26 cellular contexts compared by ENCODE assay signal in genomic region chr3:134134698-134135415, GRCh38.
"Had no signal": no experiment of that assay in that cellular context is flagged by ENCODE, and none has a peak within 500 bp of the region (broad histone marks: within the 10 kb centered on the region; RNA-seq: fewer than 3 reads in every experiment).

No MANE protein-coding gene starts in this region.

- DNase-seq: activated B cell treated with CpG ODN at 0.5 μM for 24 hours; activated CD4-positive, alpha-beta memory T cell treated with anti-CD3 and anti-CD28 coated beads for 36 hours; activated CD4-positive, alpha-beta T cell treated with anti-CD3 and anti-CD28 coated beads for 4 hours; activated CD4-positive, alpha-beta T cell treated with anti-CD3 and anti-CD28 coated beads, Interleukin-2, amount 50 U/mL, for 1 hour; activated CD4-positive, CD25-positive, alpha-beta regulatory T cell treated with anti-CD3 and anti-CD28 coated beads, Interleukin-2, amount 50 U/mL, for 72 hours; activated CD8-positive, alpha-beta memory T cell treated with anti-CD3 and anti-CD28 coated beads, Interleukin-2, amount 50 U/mL, for 4 hours; activated gamma-delta T cell treated with Interleukin-2 at 50 U/mL for 16 hours; activated naive CD4-positive, alpha-beta T cell treated with anti-CD3 and anti-CD28 coated beads for 36 hours; activated naive CD8-positive, alpha-beta T cell treated with anti-CD3 and anti-CD28 coated beads, Interleukin-2, amount 50 U/mL, for 24 hours; activated T-cell treated with anti-CD3 and anti-CD28 coated beads for 4 hours; activated T-cell treated with anti-CD3 and anti-CD28 coated beads, Interleukin-2, amount 50 U/mL, for 4 hours; anterior cingulate cortex; KG1; NCI-H1092 treated with DMSO at 0.1 percent for 48 hours; NCI-H1436; NCI-H1694 treated with DMSO at 0.1 percent for 48 hours; NCI-H2029; NCI-H345; NCI-H524 treated with DMSO at 0.1 percent for 48 hours; SHP77; SJCRH30; T1000 had no signal

- H3K4me3 ChIP-seq: cardiac muscle cell, SJCRH30, SK-N-MC had no signal

- H3K36me3 ChIP-seq: cardiac muscle cell, SJCRH30 had no signal

- H3K27ac ChIP-seq: cardiac muscle cell, SJCRH30, SK-N-MC, VCaP had no signal

- H3K4me1 ChIP-seq: SJCRH30 had no signal

- H3K27me3 ChIP-seq: cardiac muscle cell, SJCRH30 had no signal

- ATAC-seq: activated T-cell treated with anti-CD3 and anti-CD28 coated beads, Interleukin-2, amount 50 U/mL, for 4 hours; Panc1 had no signal
